ENCODE assay signal across 22 cellular contexts in the genomic region with DNA sequence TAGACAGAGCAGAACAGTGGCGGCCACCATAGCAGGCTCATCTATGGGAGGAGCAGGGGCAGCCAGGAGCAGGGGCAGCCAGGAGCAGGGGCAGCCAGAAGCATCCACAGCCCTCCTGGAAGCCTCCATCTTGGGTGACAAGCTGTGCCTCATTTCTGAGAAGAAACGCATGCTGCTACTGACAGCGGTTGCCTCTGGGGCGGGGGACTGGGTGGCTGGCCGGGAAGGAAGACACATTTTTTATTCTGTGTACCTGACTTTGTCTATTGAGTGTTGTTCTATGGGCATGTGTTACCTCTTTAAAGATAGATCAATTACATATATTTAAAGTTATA.
DNase-seq lines count a peak whose midpoint lies in the region; ATAC-seq, FAIRE-seq and TF ChIP-seq lines count a peak whose summit lies in the region.
"Had no signal": no experiment of that assay in that cellular context is flagged by ENCODE, and none has a peak within 500 bp of the region (broad histone marks: within the 10 kb centered on the region; RNA-seq: fewer than 3 reads in every experiment).

No MANE protein-coding gene starts in this region.

- no peak overlapping the region for H3K4me3 Mint-ChIP-seq in chondrocyte (ENCODE audit: unreplicated experiment)
- H3K4me3 Mint-ChIP-seq in endothelial cell (ENCODE audit: unreplicated experiment): no peak overlapping the region
- no peak overlapping the region for H3K4me3 Mint-ChIP-seq in stimulated activated naive CD8-positive, alpha-beta T cell treated with anti-CD3 and anti-CD28 coated beads, Interleukin-15, amount 100 ng/mL, for 72 hours
- H3K4me3 Mint-ChIP-seq: activated naive CD4-positive, alpha-beta T cell treated with anti-CD3 and anti-CD28 coated beads, Interleukin-2, amount 50 U/mL, for 24 hours; HFFc6; naive thymus-derived CD8-positive, alpha-beta T cell; T-cell had no signal

- H2AFZ ChIP-seq in MM.1S (ENCODE audit: low read length) (peak overlapping the region; percentile 10; the same call in 1 of the 2 replicates), osteoblast (ENCODE audit: low read length) (no peak overlapping the region)

- H3K27ac ChIP-seq in BLaER1 (0 out of 2 replicates have a peak overlapping the region, but pooled peaks have one; percentile 35), MM.1S (ENCODE audit: low read length) (peak overlapping the region; percentile 94), osteoblast (ENCODE audit: low read depth, low read length) (no peak overlapping the region)
- H3K27ac ChIP-seq: lower lobe of right lung, uterus had no signal

- H3K36me3 ChIP-seq in BLaER1 (no peaks in the 10 kb centered on the region), MM.1S (replicated peaks; ENCODE audit: insufficient read depth, low read length) (no peaks in the 10 kb centered on the region), osteoblast (ENCODE audit: insufficient read depth, low read length) (no peaks in the 10 kb centered on the region)
- H3K36me3 ChIP-seq: lower lobe of right lung, uterus had no signal

- peak overlapping the region; percentile 71 for H3K4me2 ChIP-seq in BLaER1
- peak overlapping the region; percentile 77; the same call in 1 of the 2 replicates for H3K4me2 ChIP-seq in MM.1S (ENCODE audit: low read depth, low read length)
- peak overlapping the region; percentile 18 for H3K4me2 ChIP-seq in osteoblast (ENCODE audit: insufficient read depth, low read length)

- H3K27me3 Mint-ChIP-seq in chondrocyte (ENCODE audit: low read depth) (peaks cover 2% of the 10 kb centered on the region), endothelial cell (ENCODE audit: unreplicated experiment) (no peaks in the 10 kb centered on the region)
- H3K27me3 Mint-ChIP-seq in stimulated activated naive CD8-positive, alpha-beta T cell treated with anti-CD3 and anti-CD28 coated beads, Interleukin-15, amount 100 ng/mL, for 72 hours: no peaks in the 10 kb centered on the region
- H3K27me3 Mint-ChIP-seq: activated naive CD4-positive, alpha-beta T cell treated with anti-CD3 and anti-CD28 coated beads, Interleukin-2, amount 50 U/mL, for 24 hours; naive thymus-derived CD8-positive, alpha-beta T cell; T-cell had no signal

- H3K27me3 ChIP-seq in BLaER1: no peaks in the 10 kb centered on the region
- H3K27me3 ChIP-seq in MM.1S (replicated peaks; ENCODE audit: insufficient read depth, low read length): no peaks in the 10 kb centered on the region
- H3K27me3 ChIP-seq in osteoblast (ENCODE audit: insufficient read depth, low read length): peaks cover 14% of the 10 kb centered on the region
- H3K27me3 ChIP-seq: uterus had no signal

- DNase-seq in MM.1S (no peak), chondrocyte (ENCODE audit: low spot score) (peak; percentile 39), osteoblast (ENCODE audit: insufficient read length, low spot score, missing footprints) (no peak), HTR-8/SVneo (ENCODE audit: insufficient read length, low spot score) (no peak), endothelial cell (ENCODE audit: low spot score) (no peak)
- no peak for DNase-seq in stimulated activated naive CD8-positive, alpha-beta T cell treated with anti-CD3 and anti-CD28 coated beads, Interleukin-15, amount 100 ng/mL, for 72 hours
- DNase-seq: ACHN; activated CD4-positive, alpha-beta T cell treated with anti-CD3 and anti-CD28 coated beads, Interleukin-2, amount 50 U/mL, for 48 hours; KG1; lower lobe of right lung; naive thymus-derived CD8-positive, alpha-beta T cell; NCI-H2081 treated with DMSO at 0.1 percent for 48 hours; NCI-H510A; stimulated activated CD4-positive, alpha-beta T cell treated with anti-CD3 and anti-CD28 coated beads, Interleukin-4, amount 100 ng/mL, for 1 hour; T-cell had no signal

- H3K79me2 ChIP-seq in MM.1S (ENCODE audit: low read length) (no peaks in the 10 kb centered on the region), osteoblast (ENCODE audit: insufficient read depth, low read length) (no peaks in the 10 kb centered on the region)

- H3K4me1 Mint-ChIP-seq in chondrocyte (ENCODE audit: low read depth) (peaks cover 30% of the 10 kb centered on the region), endothelial cell (ENCODE audit: unreplicated experiment) (no peaks in the 10 kb centered on the region)
- H3K4me1 Mint-ChIP-seq in stimulated activated naive CD8-positive, alpha-beta T cell treated with anti-CD3 and anti-CD28 coated beads, Interleukin-15, amount 100 ng/mL, for 72 hours: peaks cover 35% of the 10 kb centered on the region

- peaks cover 5% of the 10 kb centered on the region for H3K9me3 Mint-ChIP-seq in chondrocyte (ENCODE audit: low read depth)
- H3K9me3 Mint-ChIP-seq in endothelial cell (ENCODE audit: unreplicated experiment): no peaks in the 10 kb centered on the region
- H3K9me3 Mint-ChIP-seq in stimulated activated naive CD8-positive, alpha-beta T cell treated with anti-CD3 and anti-CD28 coated beads, Interleukin-15, amount 100 ng/mL, for 72 hours: no peaks in the 10 kb centered on the region
- H3K9me3 Mint-ChIP-seq: activated naive CD4-positive, alpha-beta T cell treated with anti-CD3 and anti-CD28 coated beads, Interleukin-2, amount 50 U/mL, for 24 hours; naive thymus-derived CD8-positive, alpha-beta T cell; T-cell had no signal

- TF ChIP-seq CTCF in MM.1S (IDR thresholded peaks at IDR 0.05; ENCODE audit: low read length) (no peak), chondrocyte (IDR thresholded peaks at IDR 0.05) (no peak), osteoblast (IDR thresholded peaks at IDR 0.05; ENCODE audit: extremely low read depth, low read depth, low read length) (no peak), endothelial cell (IDR thresholded peaks at IDR 0.05; ENCODE audit: unreplicated experiment) (no peak)

- H3K9me2 ChIP-seq in MM.1S (replicated peaks; ENCODE audit: insufficient read depth, low read length): no peaks in the 10 kb centered on the region

- H3K4me3 ChIP-seq in BLaER1 (no peak overlapping the region), MM.1S (ENCODE audit: low read length) (0 out of 2 replicates have a peak overlapping the region, but pooled peaks have one; percentile 3), osteoblast (ENCODE audit: insufficient read depth, low read length) (no peak overlapping the region)
- H3K4me3 ChIP-seq: lower lobe of right lung, skin epidermis, uterus had no signal

- peaks cover 37% of the 10 kb centered on the region for H3K4me1 ChIP-seq in BLaER1
- peaks cover 47% of the 10 kb centered on the region for H3K4me1 ChIP-seq in MM.1S (ENCODE audit: low read length)
- peaks cover 2% of the 10 kb centered on the region for H3K4me1 ChIP-seq in osteoblast (ENCODE audit: insufficient read depth, low read length)
- H3K4me1 ChIP-seq: uterus had no signal

- peak overlapping the region; percentile 81 for H3K27ac Mint-ChIP-seq in chondrocyte (ENCODE audit: unreplicated experiment)
- no peak overlapping the region for H3K27ac Mint-ChIP-seq in endothelial cell (ENCODE audit: unreplicated experiment)
- no peak overlapping the region for H3K27ac Mint-ChIP-seq in stimulated activated naive CD8-positive, alpha-beta T cell treated with anti-CD3 and anti-CD28 coated beads, Interleukin-15, amount 100 ng/mL, for 72 hours
- H3K27ac Mint-ChIP-seq: HFFc6, progenitor cell of endocrine pancreas, T-cell had no signal

- H3K9ac ChIP-seq in BLaER1: no peak overlapping the region
- H3K9ac ChIP-seq in MM.1S (ENCODE audit: low read length): peak overlapping the region; percentile 48; the same call in 1 of the 2 replicates

- H3K9me3 ChIP-seq in BLaER1 (no peaks in the 10 kb centered on the region), MM.1S (replicated peaks; ENCODE audit: insufficient read depth, low read length) (no peaks in the 10 kb centered on the region), osteoblast (ENCODE audit: low read depth, low read length) (no peaks in the 10 kb centered on the region)
- H3K9me3 ChIP-seq: lower lobe of right lung, uterus had no signal

- FAIRE-seq in HTR-8/SVneo (lab: Jason Lieb, UNC): no peak

- H4K20me1 ChIP-seq in BLaER1 (no peaks in the 10 kb centered on the region), MM.1S (ENCODE audit: insufficient read depth, low read length) (no peaks in the 10 kb centered on the region), osteoblast (ENCODE audit: insufficient read depth, low read length) (no peaks in the 10 kb centered on the region)

- ATAC-seq in stimulated activated naive CD8-positive, alpha-beta T cell treated with anti-CD3 and anti-CD28 coated beads, Interleukin-15, amount 100 ng/mL, for 72 hours: no peak
- ATAC-seq in GM19467 (IDR thresholded peaks at IDR 0.05; ENCODE audit: unreplicated experiment): no peak
- ATAC-seq: lower lobe of right lung; naive thymus-derived CD8-positive, alpha-beta T cell had no signal

- H3K36me3 Mint-ChIP-seq in chondrocyte (ENCODE audit: low read depth): peaks cover 2% of the 10 kb centered on the region
- H3K36me3 Mint-ChIP-seq in endothelial cell (ENCODE audit: low read depth, unreplicated experiment): no peaks in the 10 kb centered on the region
- H3K36me3 Mint-ChIP-seq: activated naive CD4-positive, alpha-beta T cell treated with anti-CD3 and anti-CD28 coated beads, Interleukin-2, amount 50 U/mL, for 24 hours; naive thymus-derived CD8-positive, alpha-beta T cell; T-cell had no signal

- H3F3A ChIP-seq in MM.1S (ENCODE audit: insufficient read depth, low read length): peaks cover 33% of the 10 kb centered on the region

Comparison
In these comparisons a context has a peak if more than half of its experiments do, and no peak if none do; other contexts are left out.
1. H3K4me2 ChIP-seq: peak in every context shown above with its lines; median percentile 77 in MM.1S; 71 in BLaER1; 18 in osteoblast.